ENCODE assay signal across 1 cellular context in genomic region chr10:97698057-97698655, GRCh38.
TF ChIP-seq lines count a peak whose summit lies in the region.
"Not testable (repeated sequence)": the region's sequence is repeated elsewhere in the genome, so short reads cannot be mapped to it uniquely, and the experiment has no call there.

No MANE protein-coding gene starts in this region.

TF ChIP-seq in HepG2, 621 proteins besides CTCF, POLR2A, EP300 and RAD21:
- peak; percentile 27; the same call in 1 of the 2 replicates for TF ChIP-seq CREB1 (IDR thresholded peaks at IDR 0.05)
- TF ChIP-seq CREB1 (CRISPR knock-in tag; IDR thresholded peaks at IDR 0.05), result not testable (repeated sequence)
